Comparison of ENCODE assay signal across 8 cellular contexts in the genomic region with DNA sequence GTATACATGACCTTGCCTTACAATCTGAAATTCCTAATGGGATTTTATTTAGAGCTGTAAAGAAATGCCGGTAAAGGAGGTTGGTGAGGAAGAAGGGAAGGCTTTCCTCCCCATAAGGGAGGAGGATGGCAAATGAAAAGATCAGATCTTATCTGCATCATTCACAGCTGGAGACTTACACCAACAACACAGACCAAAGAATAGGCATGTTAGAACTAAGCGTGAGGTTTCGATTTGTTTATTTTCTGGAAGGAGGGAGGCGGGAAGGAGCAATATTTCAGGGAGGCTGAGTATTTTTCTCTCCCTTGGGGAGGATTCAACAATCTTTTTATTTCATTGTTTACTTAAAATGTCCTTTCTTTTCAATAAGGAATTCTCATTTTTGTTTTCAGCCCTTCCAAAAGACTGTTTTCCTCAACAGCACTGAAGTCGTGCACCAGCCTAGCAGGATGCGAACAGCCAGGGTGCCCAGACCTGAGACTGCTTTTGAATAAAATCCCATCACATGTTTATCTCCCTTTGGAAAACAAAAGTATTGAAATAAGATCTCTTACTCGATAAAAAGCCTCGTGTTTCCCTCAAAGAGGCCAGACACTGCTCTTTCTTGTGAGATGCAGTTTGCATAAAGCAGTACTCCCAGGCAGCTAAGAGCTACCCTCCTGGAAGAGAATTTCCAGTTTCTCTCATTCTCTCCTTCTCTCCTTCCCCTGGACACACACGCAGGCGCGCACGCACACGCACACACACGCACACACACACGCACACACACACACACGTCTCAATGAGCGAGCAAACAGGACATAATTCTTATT.
DNase-seq lines count a peak whose midpoint lies in the region; ATAC-seq and TF ChIP-seq lines count a peak whose summit lies in the region.

No MANE protein-coding gene starts in this region.

- TF ChIP-seq CTCF in C4-2B (conservative IDR thresholded peaks at IDR 0.05) = no peak

- DNase-seq in NCI-H2227 (lab: John Stamatoyannopoulos, UW; ENCODE audit: unreplicated experiment) = peak; percentile 48
- peak; percentile 42 for DNase-seq in pons (ENCODE audit: low spot score)

- ATAC-seq in esophagus mucosa (peak; percentile 21), GM19455 (IDR thresholded peaks at IDR 0.05; ENCODE audit: unreplicated experiment) (no peak), HG03175 (IDR thresholded peaks at IDR 0.05; ENCODE audit: unreplicated experiment) (no peak), GM18907 (IDR thresholded peaks at IDR 0.05; ENCODE audit: unreplicated experiment) (no peak), HG02938 (IDR thresholded peaks at IDR 0.05; ENCODE audit: unreplicated experiment) (no peak)

- H3K27ac ChIP-seq in C4-2B = peak overlapping the region; percentile 56
